Comparison of ENCODE assay signal across 32 cellular contexts in genomic region chr19:10907925-10908324, GRCh38. TPM values are rescaled to one million over a fixed set of nuclear protein-coding genes. Genes with fewer than 3 reads are reported as not detected.
"Had no signal": no experiment of that assay in that cellular context is flagged by ENCODE, and none has a peak within 500 bp of the region (broad histone marks: within the 10 kb centered on the region; RNA-seq: fewer than 3 reads in every experiment).

No MANE protein-coding gene starts in this region.

- H3K9me3 ChIP-seq: ascending aorta, breast epithelium, colonic mucosa, esophagus squamous epithelium, gastroesophageal sphincter had no signal

- ATAC-seq: activated CD4-positive, alpha-beta T cell treated with anti-CD3 and anti-CD28 coated beads for 36 hours; activated naive CD4-positive, alpha-beta T cell treated with anti-CD3 and anti-CD28 coated beads, Interleukin-2, amount 50 U/mL, for 72 hours; activated T-cell treated with anti-CD3 and anti-CD28 coated beads, Interleukin-2, amount 50 U/mL, for 72 hours; effector memory CD8-positive, alpha-beta T cell; gastroesophageal sphincter; T-cell had no signal

- H3K27me3 ChIP-seq: ascending aorta, breast epithelium, cardiac muscle cell, colonic mucosa, dorsolateral prefrontal cortex, esophagus squamous epithelium, gastroesophageal sphincter, heart right ventricle had no signal

- H3K4me1 ChIP-seq: ascending aorta, breast epithelium, colonic mucosa, esophagus squamous epithelium, gastroesophageal sphincter, heart right ventricle had no signal

- DNase-seq: activated CD4-positive, alpha-beta memory T cell treated with anti-CD3 and anti-CD28 coated beads, Interleukin-2, amount 10 ng/mL, durations not matched to agents 7 days and 5 days; activated CD4-positive, alpha-beta T cell treated with anti-CD3 and anti-CD28 coated beads for 36 hours; activated CD4-positive, alpha-beta T cell treated with anti-CD3 and anti-CD28 coated beads, Interleukin-2, amount 10 ng/mL, durations not matched to agents 24 days and 14 days; activated CD4-positive, alpha-beta T cell treated with anti-CD3 and anti-CD28 coated beads, Interleukin-2, amount 50 U/mL, for 4 hours; activated CD4-positive, CD25-positive, alpha-beta regulatory T cell; activated CD4-positive, CD25-positive, alpha-beta regulatory T cell treated with anti-CD3 and anti-CD28 coated beads, Interleukin-2, amount 50 U/mL, for 72 hours; activated CD8-positive, alpha-beta memory T cell treated with anti-CD3 and anti-CD28 coated beads, Interleukin-2, amount 50 U/mL, for 48 hours; activated gamma-delta T cell; activated naive CD4-positive, alpha-beta T cell; activated naive CD4-positive, alpha-beta T cell treated with anti-CD3 and anti-CD28 coated beads, Interleukin-2, amount 10 ng/mL, durations not matched to agents 7 days and 5 days; activated naive CD8-positive, alpha-beta T cell treated with anti-CD3 and anti-CD28 coated beads, Interleukin-2, amount 10 ng/mL, durations not matched to agents 7 days and 5 days; activated T-cell treated with anti-CD3 and anti-CD28 coated beads for 4 hours; activated T-cell treated with anti-CD3 and anti-CD28 coated beads, Interleukin-2, amount 50 U/mL, for 24 hours; activated T-cell treated with anti-CD3 and anti-CD28 coated beads, Interleukin-2, amount 50 U/mL, for 72 hours; central memory CD4-positive, alpha-beta T cell; cerebellar nuclear complex; colonic mucosa; dorsolateral prefrontal cortex; effector memory CD8-positive, alpha-beta T cell; esophagus squamous epithelium; foreskin melanocyte; heart right ventricle; T-cell; T1000 had no signal

- H3K36me3 ChIP-seq: breast epithelium had no signal

- H3K27ac ChIP-seq: ascending aorta, breast epithelium, cardiac muscle cell, colonic mucosa, dorsolateral prefrontal cortex, epithelial cell of prostate, esophagus squamous epithelium, gastroesophageal sphincter, heart right ventricle had no signal

- H3K4me3 ChIP-seq: ascending aorta, breast epithelium, cardiac muscle cell, colonic mucosa, dorsolateral prefrontal cortex, esophagus squamous epithelium, gastroesophageal sphincter, heart right ventricle had no signal

- FAIRE-seq: endometrium, endothelial cell of umbilical vein had no signal

RNA-seq across cellular contexts. Expression of gene C19orf38, which starts 59.7 kb away (rescaled TPM):
- polyA plus RNA-seq: endothelial cell of umbilical vein had no signal
